Comparison of ENCODE assay signal across 2 cellular contexts in genomic region chr11:105070221-105070789, GRCh38.
TF ChIP-seq lines count a peak whose summit lies in the region.

No MANE protein-coding gene starts in this region.

TF ChIP-seq in GM12891, 5 proteins besides CTCF, POLR2A, EP300 and RAD21:
- TF ChIP-seq PAX5 (IDR thresholded peaks at IDR 0.05; ENCODE audit: insufficient read depth, low read length, severe bottlenecking) (no peak), POU2F2 (IDR thresholded peaks at IDR 0.05; ENCODE audit: low read depth, low read length) (no peak), POLR2AphosphoS5 (IDR thresholded peaks at IDR 0.05; ENCODE audit: low read depth, low read length) (no peak), SPI1 (IDR thresholded peaks at IDR 0.05; ENCODE audit: low read depth, low read length) (no peak), TAF1 (IDR thresholded peaks at IDR 0.05; ENCODE audit: low read depth, low read length) (no peak)

TF ChIP-seq in GM23338, 12 proteins besides CTCF, POLR2A, EP300 and RAD21 (continued from another document):
- no peak for TF ChIP-seq POLR2AphosphoS5 (IDR thresholded peaks at IDR 0.05; ENCODE audit: low read depth)
- no peak for TF ChIP-seq ETS1 (IDR thresholded peaks at IDR 0.05)
- TF ChIP-seq CREB1 (CRISPR knock-in tag; IDR thresholded peaks at IDR 0.05; ENCODE audit: low read depth), result no peak
- no peak for TF ChIP-seq ZNF331 (CRISPR knock-in tag; IDR thresholded peaks at IDR 0.05; ENCODE audit: low read depth)
